ENCODE assay signal across 15 cellular contexts in genomic region chr4:76755756-76756155, GRCh38.
"Had no signal": no experiment of that assay in that cellular context is flagged by ENCODE, and none has a peak within 500 bp of the region (broad histone marks: within the 10 kb centered on the region; RNA-seq: fewer than 3 reads in every experiment).

No MANE protein-coding gene starts in this region.

- H3K4me3 ChIP-seq: adrenal gland, esophagus squamous epithelium, heart right ventricle, right atrium auricular region, transverse colon had no signal

- H3K27ac ChIP-seq: adrenal gland, heart right ventricle, right atrium auricular region, transverse colon had no signal

- ATAC-seq: left lobe of liver; stimulated activated effector memory CD8-positive, alpha-beta T cell treated with anti-CD3 and anti-CD28 coated beads, Interleukin-12 subunit alpha, Interleukin-12 subunit beta, amount 100 ng/mL, for 72 hours had no signal

- H3K36me3 Mint-ChIP-seq: activated naive CD4-positive, alpha-beta T cell treated with anti-CD3 and anti-CD28 coated beads, Interleukin-2, amount 10 ng/mL, durations not matched to agents 7 days and 5 days; stimulated activated effector memory CD8-positive, alpha-beta T cell treated with anti-CD3 and anti-CD28 coated beads, Interleukin-12 subunit alpha, Interleukin-12 subunit beta, amount 100 ng/mL, for 72 hours had no signal

- H3K4me1 Mint-ChIP-seq: activated naive CD4-positive, alpha-beta T cell treated with anti-CD3 and anti-CD28 coated beads, Interleukin-2, amount 10 ng/mL, durations not matched to agents 7 days and 5 days; stimulated activated effector memory CD8-positive, alpha-beta T cell treated with anti-CD3 and anti-CD28 coated beads, Interleukin-12 subunit alpha, Interleukin-12 subunit beta, amount 100 ng/mL, for 72 hours had no signal

- H3K36me3 ChIP-seq: adrenal gland had no signal

- DNase-seq: activated CD4-positive, alpha-beta T cell treated with anti-CD3 and anti-CD28 coated beads for 4 hours; activated naive CD4-positive, alpha-beta T cell treated with anti-CD3 and anti-CD28 coated beads, Interleukin-2, amount 10 ng/mL, durations not matched to agents 7 days and 5 days; adrenal gland; cerebellar nuclear complex; esophagus squamous epithelium; foreskin melanocyte; heart right ventricle; islet precursor cell; transverse colon had no signal

- H3K27me3 ChIP-seq: adrenal gland, esophagus squamous epithelium, right atrium auricular region, transverse colon had no signal

- H3K4me3 Mint-ChIP-seq: activated naive CD4-positive, alpha-beta T cell treated with anti-CD3 and anti-CD28 coated beads, Interleukin-2, amount 10 ng/mL, durations not matched to agents 7 days and 5 days; memory B cell; stimulated activated effector memory CD8-positive, alpha-beta T cell treated with anti-CD3 and anti-CD28 coated beads, Interleukin-12 subunit alpha, Interleukin-12 subunit beta, amount 100 ng/mL, for 72 hours; T-helper 1 cell treated with Interleukin-12 subunit alpha and Interleukin-12 subunit beta and Interleukin-4 antibody, amounts not matched to agents 30 μg/mL and 1 μg/mL, for 36 hours had no signal

- H3K27ac Mint-ChIP-seq: activated naive CD4-positive, alpha-beta T cell treated with anti-CD3 and anti-CD28 coated beads, Interleukin-2, amount 10 ng/mL, durations not matched to agents 7 days and 5 days; activated T-helper 2 cell treated with anti-CD3 and anti-CD28 coated beads, Interferon-gamma antibody, Interleukin-2, Interleukin-4, amounts not matched to agents 10 μg/mL and 5 μg/mL and 100 μg/mL, durations not matched to agents 14 hours and 24 hours and 36 hours; memory B cell; stimulated activated effector memory CD8-positive, alpha-beta T cell treated with anti-CD3 and anti-CD28 coated beads, Interleukin-12 subunit alpha, Interleukin-12 subunit beta, amount 100 ng/mL, for 72 hours; T-helper 1 cell treated with Interleukin-12 subunit alpha and Interleukin-12 subunit beta and Interleukin-4 antibody, amounts not matched to agents 30 μg/mL and 1 μg/mL, for 36 hours had no signal

- H3K9me3 Mint-ChIP-seq: activated naive CD4-positive, alpha-beta T cell treated with anti-CD3 and anti-CD28 coated beads, Interleukin-2, amount 10 ng/mL, durations not matched to agents 7 days and 5 days had no signal

- H3K9me3 ChIP-seq: adrenal gland, esophagus squamous epithelium, transverse colon had no signal
